Comparison of ENCODE assay signal across 8 cellular contexts in the genomic region with DNA sequence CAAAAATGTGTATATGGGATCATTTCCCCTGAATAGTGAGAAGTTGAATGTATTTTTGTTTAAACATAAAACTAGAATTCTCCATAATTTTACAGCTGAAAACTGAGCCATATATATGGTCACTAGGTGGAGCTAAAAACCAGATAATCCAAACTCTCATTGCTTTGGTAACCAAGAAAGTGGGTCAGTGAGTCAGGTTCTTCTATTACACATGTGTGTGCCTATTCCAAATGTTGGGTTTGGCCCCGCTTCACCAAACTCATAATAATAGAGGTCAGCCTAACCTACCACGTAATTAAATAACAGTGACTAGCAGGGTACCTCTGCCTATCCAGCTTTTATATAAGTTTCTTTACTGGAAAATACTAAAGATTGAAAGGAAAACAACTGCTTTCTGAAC. TPM values are rescaled to one million over a fixed set of nuclear protein-coding genes. Genes with fewer than 3 reads are reported as not detected.
DNase-seq lines count a peak whose midpoint lies in the region; ATAC-seq and TF ChIP-seq lines count a peak whose summit lies in the region.

No MANE protein-coding gene starts in this region.

- ATAC-seq in GM21786 (IDR thresholded peaks at IDR 0.05; ENCODE audit: unreplicated experiment) (no peak), GM21360 (IDR thresholded peaks at IDR 0.05; ENCODE audit: unreplicated experiment) (no peak)

- no peaks in the 10 kb centered on the region for H3K9me3 Mint-ChIP-seq in endothelial cell (ENCODE audit: unreplicated experiment)

- H3K27me3 Mint-ChIP-seq in endothelial cell (ENCODE audit: unreplicated experiment) = peaks cover 6% of the 10 kb centered on the region

- H3K4me3 Mint-ChIP-seq in endothelial cell (ENCODE audit: unreplicated experiment) = no peak overlapping the region

- TF ChIP-seq CTCF in GM20000 (IDR thresholded peaks at IDR 0.05; ENCODE audit: extremely low read depth, missing control alignments) (peak; percentile 50), endothelial cell (IDR thresholded peaks at IDR 0.05; ENCODE audit: unreplicated experiment) (peak; percentile 63)

- no peaks in the 10 kb centered on the region for H3K36me3 Mint-ChIP-seq in endothelial cell (ENCODE audit: low read depth, unreplicated experiment)

- H3K4me1 Mint-ChIP-seq in endothelial cell (ENCODE audit: unreplicated experiment) = no peaks in the 10 kb centered on the region

- DNase-seq in DMS114 treated with DMSO at 0.1 percent for 48 hours (lab: John Stamatoyannopoulos, UW; ENCODE audit: unreplicated experiment) (peak; percentile 49), GM20000 (ENCODE audit: low spot score) (peak; percentile 56), NCI-H1105 treated with DMSO at 0.1 percent for 48 hours (lab: John Stamatoyannopoulos, UW) (peak; percentile 68), SKM-1 treated with dmso at 0.1 percent for 144 hours (lab: John Stamatoyannopoulos, UW; ENCODE audit: unreplicated experiment) (peak; percentile 72), endothelial cell (ENCODE audit: low spot score) (no peak), middle frontal gyrus (ENCODE audit: extremely low spot score, low spot score) (peak; percentile 6)

- no peak overlapping the region for H3K27ac Mint-ChIP-seq in endothelial cell (ENCODE audit: unreplicated experiment)

RNA-seq across cellular contexts. Expression of gene RNGTT, which starts 19.3 kb away (rescaled TPM):
- 14.6 TPM for total RNA-seq in endothelial cell (ENCODE audit: unreplicated experiment)
